10 cellular contexts compared by ENCODE assay signal in the genomic region with DNA sequence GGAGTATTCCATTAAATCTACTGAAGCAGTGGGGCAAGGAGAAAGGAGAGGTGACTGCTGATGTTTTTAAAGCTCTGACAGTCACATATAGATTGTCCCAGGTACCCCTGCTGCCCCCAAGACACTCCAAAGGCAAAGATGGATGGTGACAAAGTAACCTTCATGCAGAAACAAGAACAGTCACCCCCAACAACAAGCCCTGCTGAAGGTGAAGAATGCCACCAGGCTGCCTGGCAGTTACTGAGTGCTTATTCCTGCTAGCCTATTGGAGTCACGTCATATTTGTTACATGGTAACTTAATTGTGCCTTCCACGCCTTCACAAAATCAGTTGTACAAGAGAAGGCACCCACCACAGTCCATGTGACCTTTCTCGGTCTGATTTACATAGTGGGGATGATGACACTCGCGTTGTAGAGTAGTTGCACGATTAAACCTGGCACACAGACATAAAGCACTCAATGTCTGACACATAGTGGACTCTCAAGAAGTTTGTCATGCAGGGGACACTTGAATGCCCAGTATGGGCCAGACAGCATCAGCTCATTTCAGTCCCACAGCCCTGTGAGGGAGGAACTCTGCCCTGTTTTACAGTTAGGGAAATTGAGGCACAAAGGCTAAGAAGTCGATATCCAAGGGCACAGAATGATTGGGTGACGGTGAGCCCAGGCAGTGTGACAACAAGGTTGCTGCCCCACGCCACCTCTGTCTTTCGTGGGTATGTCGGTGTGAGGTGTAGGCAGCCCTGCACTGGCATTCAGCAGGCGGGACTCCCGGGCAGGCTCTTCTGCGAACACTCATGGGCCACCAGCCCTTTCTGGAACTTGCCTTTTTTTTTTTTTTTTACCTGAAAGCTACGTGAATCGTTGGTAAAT.
A peak's percentile ranks its signal among the peaks of the same experiment; 100 is the strongest.
DNase-seq lines count a peak whose midpoint lies in the region; ATAC-seq and TF ChIP-seq lines count a peak whose summit lies in the region.
"Had no signal": no experiment of that assay in that cellular context is flagged by ENCODE, and none has a peak within 500 bp of the region (broad histone marks: within the 10 kb centered on the region; RNA-seq: fewer than 3 reads in every experiment).

No MANE protein-coding gene starts in this region.

- H3K4me3 ChIP-seq in skeletal muscle cell (ENCODE audit: low read depth, low read length): peak overlapping the region; percentile 15
- H3K4me3 ChIP-seq: left lung, SJSA1 had no signal

- H3K27ac Mint-ChIP-seq in activated CD4-positive, alpha-beta memory T cell treated with anti-CD3 and anti-CD28 coated beads, Interleukin-2, amount 10 ng/mL, durations not matched to agents 7 days and 5 days: peak overlapping the region; percentile 89

- H3K36me3 Mint-ChIP-seq in activated CD4-positive, alpha-beta memory T cell treated with anti-CD3 and anti-CD28 coated beads, Interleukin-2, amount 10 ng/mL, durations not matched to agents 7 days and 5 days (ENCODE audit: low read depth): peaks cover 33% of the 10 kb centered on the region

- peaks cover 48% of the 10 kb centered on the region for H3K4me1 Mint-ChIP-seq in activated CD4-positive, alpha-beta memory T cell treated with anti-CD3 and anti-CD28 coated beads, Interleukin-2, amount 10 ng/mL, durations not matched to agents 7 days and 5 days

- ATAC-seq in GM18505 (IDR thresholded peaks at IDR 0.05; ENCODE audit: unreplicated experiment) (peak; percentile 22), HG02798 (IDR thresholded peaks at IDR 0.05; ENCODE audit: poor library complexity, unreplicated experiment) (peak; percentile 32), HG03442 (IDR thresholded peaks at IDR 0.05; ENCODE audit: unreplicated experiment) (no peak), omental fat pad (ENCODE audit: low FRiP score) (no peak)

- TF ChIP-seq POLR2A in GM18505 (IDR thresholded peaks at IDR 0.05; ENCODE audit: borderline replicate concordance, extremely low read depth, insufficient read depth, insufficient read length): no peak

- DNase-seq in activated CD4-positive, alpha-beta memory T cell treated with anti-CD3 and anti-CD28 coated beads, Interleukin-2, amount 10 ng/mL, durations not matched to agents 7 days and 5 days: peak; percentile 63
- DNase-seq in skeletal muscle cell (ENCODE audit: low read depth): no peak
- no peak for DNase-seq in omental fat pad (ENCODE audit: low spot score)
- DNase-seq in HCEC 1CT: no peak
- no peak for DNase-seq in T-helper 9 cell

- POLR2A ChIA-PET in activated CD4-positive, alpha-beta memory T cell treated with anti-CD3 and anti-CD28 coated beads, Interleukin-2, amount 10 ng/mL, durations not matched to agents 7 days and 5 days (lab: Charles Lee): interaction anchor here (0.8 to 4.2 kb wide), 5 partner anchors 33 to 398 kb away, joined by 3 to 12 read pairs (median 4); partner anchors contain the start of genes RELCH and ZCCHC2

- no peaks in the 10 kb centered on the region for H3K9me3 Mint-ChIP-seq in activated CD4-positive, alpha-beta memory T cell treated with anti-CD3 and anti-CD28 coated beads, Interleukin-2, amount 10 ng/mL, durations not matched to agents 7 days and 5 days

- TF ChIP-seq CTCF in omental fat pad (IDR thresholded peaks at IDR 0.05): no peak

- peak overlapping the region; percentile 41 for H3K4me3 Mint-ChIP-seq in activated CD4-positive, alpha-beta memory T cell treated with anti-CD3 and anti-CD28 coated beads, Interleukin-2, amount 10 ng/mL, durations not matched to agents 7 days and 5 days

- CTCF ChIA-PET in activated CD4-positive, alpha-beta memory T cell treated with anti-CD3 and anti-CD28 coated beads, Interleukin-2, amount 10 ng/mL, durations not matched to agents 7 days and 5 days (lab: Charles Lee): interaction anchor here (0.9 to 2.1 kb wide), 18 partner anchors 8 to 402 kb away, joined by 3 to 21 read pairs (median 5); partner anchors contain the start of gene ZCCHC2

- no peaks in the 10 kb centered on the region for H3K27me3 Mint-ChIP-seq in activated CD4-positive, alpha-beta memory T cell treated with anti-CD3 and anti-CD28 coated beads, Interleukin-2, amount 10 ng/mL, durations not matched to agents 7 days and 5 days

Comparison
In these comparisons a context has a peak if more than half of its experiments do, and no peak if none do; other contexts are left out.
1. ATAC-seq: peak in GM18505 (single experiment) and HG02798 (single experiment); none in HG03442 (single experiment) and omental fat pad (single experiment).